In the genomic region with DNA sequence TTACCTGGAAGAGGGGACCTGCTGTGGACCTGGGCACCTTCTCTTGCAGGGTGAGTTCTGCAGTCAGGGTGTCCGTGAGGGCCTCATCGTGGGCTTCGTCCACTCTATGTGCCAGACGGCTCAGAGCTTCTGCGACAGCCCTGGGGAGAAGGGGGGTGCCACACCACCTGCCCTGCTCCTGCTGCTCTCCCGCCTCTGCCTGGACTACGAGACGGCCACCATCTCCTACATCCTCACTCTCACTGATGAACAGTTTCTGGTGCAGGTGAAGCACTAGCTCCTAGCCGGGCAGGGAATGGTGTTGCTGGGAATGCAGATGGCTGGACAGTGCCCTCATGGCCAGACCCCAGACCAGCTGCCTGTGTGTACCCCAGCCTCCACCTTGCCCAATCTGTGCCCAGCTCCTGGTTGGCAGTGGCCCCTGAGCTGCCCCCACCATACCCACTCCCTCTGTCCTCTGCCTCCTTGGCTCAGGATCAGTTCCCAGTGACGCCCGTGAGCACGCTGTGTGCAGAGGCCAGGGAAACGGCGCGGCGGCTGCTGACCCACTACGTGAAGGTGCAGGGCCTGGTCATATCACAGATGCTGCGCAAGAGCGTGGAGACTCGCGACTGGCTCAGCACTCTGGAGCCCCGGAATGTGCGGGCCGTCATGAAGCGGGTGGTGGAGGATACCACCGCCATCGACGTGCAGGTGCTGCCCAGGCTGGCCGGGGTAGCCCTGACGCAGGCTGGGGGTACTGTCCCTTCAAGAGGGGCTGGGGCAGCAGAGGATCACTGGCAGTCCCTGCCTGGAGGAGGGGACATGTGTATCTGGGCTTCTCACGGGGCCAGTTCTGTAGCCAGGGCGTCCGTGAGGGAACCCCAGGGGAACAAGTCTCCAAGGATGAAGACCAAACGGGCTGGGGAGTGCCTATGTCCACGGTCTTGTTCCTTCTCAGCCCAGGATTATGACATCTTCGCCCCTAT, we compare ENCODE assay signal across 13 cellular contexts. TPM values are rescaled to one million over a fixed set of nuclear protein-coding genes. Genes with fewer than 3 reads are reported as not detected.
A peak's percentile ranks its signal among the peaks of the same experiment; 100 is the strongest.
DNase-seq lines count a peak whose midpoint lies in the region; ATAC-seq and TF ChIP-seq lines count a peak whose summit lies in the region.
"Had no signal": no experiment of that assay in that cellular context is flagged by ENCODE, and none has a peak within 500 bp of the region (broad histone marks: within the 10 kb centered on the region; RNA-seq: fewer than 3 reads in every experiment).

No MANE protein-coding gene starts in this region.

- peak overlapping the region in 1 of 2 donors; percentile 82 for H3K27ac ChIP-seq in right atrium auricular region
- H3K27ac ChIP-seq in esophagus squamous epithelium: peak overlapping the region; percentile 8 to 85 (median 28)
- peak overlapping the region; percentile 11 for H3K27ac ChIP-seq in suprapubic skin

- H3K9me3 Mint-ChIP-seq in T-cell (no peaks in the 10 kb centered on the region), mesothelial cell of epicardium (no peaks in the 10 kb centered on the region)
- H3K9me3 Mint-ChIP-seq: activated naive CD4-positive, alpha-beta T cell treated with anti-CD3 and anti-CD28 coated beads, Interleukin-2, amount 10 ng/mL, durations not matched to agents 7 days and 5 days; stimulated activated naive CD8-positive, alpha-beta T cell treated with anti-CD3 and anti-CD28 coated beads, Interleukin-15, amount 100 ng/mL, for 72 hours had no signal

- DNase-seq in Right ventricle myocardium superior: peak; percentile 36
- DNase-seq in right atrium auricular region (ENCODE audit: low spot score): no peak
- no peak for DNase-seq in T-cell
- DNase-seq in esophagus squamous epithelium (lab: John Stamatoyannopoulos, UW): no peak
- peak in 1 of 2 donors; percentile 66 for DNase-seq in suprapubic skin (ENCODE audit: low spot score in 2 of 2)
- no peak for DNase-seq in mesothelial cell of epicardium (ENCODE audit: low spot score in 2 of 2, unreplicated experiment in 2 of 2)
- no peak for DNase-seq in stimulated activated CD4-positive, alpha-beta T cell treated with anti-CD3 and anti-CD28 coated beads, Interleukin-4, amount 100 ng/mL, for 4 hours
- no peak for DNase-seq in dedifferentiated amniotic fluid mesenchymal stem cell (ENCODE audit: extremely low spot score)

- peak overlapping the region; percentile 83 to 88 for H3K27ac Mint-ChIP-seq in T-cell
- H3K27ac Mint-ChIP-seq in mesothelial cell of epicardium: no peak overlapping the region

- TF ChIP-seq CTCF in right atrium auricular region (IDR thresholded peaks at IDR 0.05) (no peak), esophagus squamous epithelium (IDR thresholded peaks at IDR 0.05) (no peak), suprapubic skin (IDR thresholded peaks at IDR 0.05) (no peak), mesothelial cell of epicardium (IDR thresholded peaks at IDR 0.05; ENCODE audit: unreplicated experiment) (no peak)

- POLR2A ChIA-PET in T-cell (lab: Charles Lee): interaction anchor here in 1 of 2 donors (0.5 kb wide), 1 partner anchor 1159 kb away, joined by 3 read pairs; no protein-coding TSS in a partner anchor

- CTCF ChIA-PET in T-cell (lab: Charles Lee): interaction anchor here in 1 of 2 donors (0.8 to 2.0 kb wide), 3 partner anchors 7 to 26 kb away, joined by 3 to 13 read pairs (median 9); a partner anchor contains a TSS

- no peak overlapping the region for H3K4me3 ChIP-seq in right atrium auricular region
- no peak overlapping the region for H3K4me3 ChIP-seq in esophagus squamous epithelium
- no peak overlapping the region for H3K4me3 ChIP-seq in suprapubic skin
- H3K4me3 ChIP-seq: mucosa of descending colon, sigmoid colon had no signal

- H3K9me3 ChIP-seq in right atrium auricular region: no peaks in the 10 kb centered on the region
- no peaks in the 10 kb centered on the region for H3K9me3 ChIP-seq in esophagus squamous epithelium
- H3K9me3 ChIP-seq in suprapubic skin: no peaks in the 10 kb centered on the region
- H3K9me3 ChIP-seq: Caco-2, mucosa of descending colon, sigmoid colon had no signal

- TF ChIP-seq POLR2A in esophagus squamous epithelium (IDR thresholded peaks at IDR 0.05) (no peak), suprapubic skin (IDR thresholded peaks at IDR 0.05) (no peak)

- H3K36me3 ChIP-seq in right atrium auricular region (peaks cover 23% of the 10 kb centered on the region), esophagus squamous epithelium (peaks cover 13 to 45% (median 22%) of the 10 kb centered on the region in 3 donors), suprapubic skin (peaks cover 26% of the 10 kb centered on the region)

- H3K4me1 ChIP-seq in right atrium auricular region (peaks cover 0 to 49% of the 10 kb centered on the region in 2 donors), esophagus squamous epithelium (peaks cover 41 to 69% (median 44%) of the 10 kb centered on the region in 3 donors), suprapubic skin (peaks cover 54% of the 10 kb centered on the region)

- peaks cover 19% of the 10 kb centered on the region for H3K36me3 Mint-ChIP-seq in T-cell
- H3K36me3 Mint-ChIP-seq in mesothelial cell of epicardium: no peaks in the 10 kb centered on the region

- ATAC-seq in Right ventricle myocardium superior (ENCODE audit: poor library complexity): no peak
- no peak for ATAC-seq in T-cell (replicated peaks in 1 of 4)

- no peak overlapping the region for H3K4me3 Mint-ChIP-seq in T-cell
- H3K4me3 Mint-ChIP-seq in mesothelial cell of epicardium: no peak overlapping the region
- H3K4me3 Mint-ChIP-seq: activated naive CD4-positive, alpha-beta T cell treated with anti-CD3 and anti-CD28 coated beads, Interleukin-2, amount 10 ng/mL, durations not matched to agents 7 days and 5 days had no signal

- intact Hi-C loops in Right ventricle myocardium superior (cut with DNase I): loop anchor here (10.0 kb wide), 1 partner anchor 265 kb away; a partner anchor contains a TSS
- intact Hi-C loops in esophagus squamous epithelium (cut with DNase I): no loop called here

- H3K4me1 Mint-ChIP-seq in T-cell: peaks cover 43 to 46% (median 44%) of the 10 kb centered on the region in 3 donors
- H3K4me1 Mint-ChIP-seq in mesothelial cell of epicardium: peaks cover 31% of the 10 kb centered on the region

- WGBS in esophagus squamous epithelium, 2 donors: 66 to 88% methylated on average over 8 to 24 of the region's 36 CpGs
- 85% methylated on average over 30 of the region's 36 CpGs for WGBS in suprapubic skin

- H3K27me3 ChIP-seq in right atrium auricular region (no peaks in the 10 kb centered on the region), esophagus squamous epithelium (no peaks in the 10 kb centered on the region), suprapubic skin (no peaks in the 10 kb centered on the region)
- H3K27me3 ChIP-seq: sigmoid colon had no signal

- no peak for TF ChIP-seq EP300 in suprapubic skin (IDR thresholded peaks at IDR 0.05)

- H3K27me3 Mint-ChIP-seq in T-cell (no peaks in the 10 kb centered on the region), mesothelial cell of epicardium (ENCODE audit: low read depth) (peaks cover 2% of the 10 kb centered on the region)
- H3K27me3 Mint-ChIP-seq: stimulated activated naive CD8-positive, alpha-beta T cell treated with anti-CD3 and anti-CD28 coated beads, Interleukin-15, amount 100 ng/mL, for 72 hours had no signal

RNA-seq across cellular contexts. Expression of a gene that starts 2.2 kb away (rescaled TPM):
- total RNA-seq in Right ventricle myocardium superior: 72.4 TPM
- total RNA-seq in right atrium auricular region: 100 to 1,000 TPM; 134 to 199 TPM
- total RNA-seq in T-cell: 10 to 100 TPM; 23.7 to 34.2 (median 28.6) TPM
- total RNA-seq in esophagus squamous epithelium: 10 to 100 TPM; 36.4 to 96.5 (median 74.7) TPM
- total RNA-seq in suprapubic skin: 100 to 1,000 TPM in 2 of 4 donors, 10 to 100 TPM in 2; 76.5 to 214 (median 145) TPM
- total RNA-seq in mesothelial cell of epicardium: 73.4 to 75.6 TPM (median 74.2 TPM) in 3 replicates

RNA-seq across cellular contexts. Expression of a gene that starts 8.0 kb away (rescaled TPM):
- 5.7 TPM for total RNA-seq in Right ventricle myocardium superior
- 10 to 100 TPM in 1 of 2 donors, 1 to 10 TPM in 1; 8.7 to 12.0 TPM for total RNA-seq in right atrium auricular region
- total RNA-seq in T-cell: 10 to 100 TPM in 3 of 5 donors, 1 to 10 TPM in 2; 7.0 to 20.4 (median 18.1) TPM
- 10 to 100 TPM; 12.4 to 17.0 (median 16.5) TPM for total RNA-seq in esophagus squamous epithelium
- 10 to 100 TPM in 3 of 4 donors, 1 to 10 TPM in 1; 9.0 to 23.3 (median 17.6) TPM for total RNA-seq in suprapubic skin
- 6.7 to 7.5 TPM (median 7.3 TPM) in 3 replicates for total RNA-seq in mesothelial cell of epicardium

RNA-seq across cellular contexts. Expression of a gene that starts 12.4 kb away (rescaled TPM):
- total RNA-seq in Right ventricle myocardium superior: 666 TPM
- 100 to 1,000 TPM; 361 to 585 TPM for total RNA-seq in right atrium auricular region
- total RNA-seq in T-cell: 1,000 to 10,000 TPM; 1,477 to 1,924 (median 1,724) TPM
- total RNA-seq in esophagus squamous epithelium: 100 to 1,000 TPM; 436 to 777 (median 528) TPM
- total RNA-seq in suprapubic skin: 100 to 1,000 TPM; 584 to 609 (median 602) TPM
- total RNA-seq in mesothelial cell of epicardium: 710 to 765 TPM (median 760 TPM) in 3 replicates

RNA-seq across cellular contexts. Expression of a gene that starts 12.6 kb away (rescaled TPM):
- total RNA-seq in Right ventricle myocardium superior (33.5 TPM), right atrium auricular region (10 to 100 TPM; 38.8 to 47.8 TPM), T-cell (10 to 100 TPM; 48.3 to 58.8 (median 55.1) TPM), esophagus squamous epithelium (10 to 100 TPM; 68.1 to 76.2 (median 72.0) TPM), suprapubic skin (10 to 100 TPM; 48.0 to 68.5 (median 61.7) TPM), mesothelial cell of epicardium (41.3 to 45.3 TPM (median 43.8 TPM) in 3 replicates)

RNA-seq across cellular contexts. Expression of a gene that starts 13.5 kb away (rescaled TPM):
- 88.1 TPM for total RNA-seq in Right ventricle myocardium superior
- total RNA-seq in right atrium auricular region: 100 to 1,000 TPM in 1 of 2 donors, 10 to 100 TPM in 1; 98.5 to 147 TPM
- total RNA-seq in T-cell: 100 to 1,000 TPM; 210 to 303 (median 263) TPM
- 100 to 1,000 TPM; 204 to 298 (median 224) TPM for total RNA-seq in esophagus squamous epithelium
- 100 to 1,000 TPM; 465 to 843 (median 596) TPM for total RNA-seq in suprapubic skin
- 95.7 to 114 TPM (median 113 TPM) in 3 replicates for total RNA-seq in mesothelial cell of epicardium
